In genomic region chr18:4020026-4020425, GRCh38 we compare ENCODE assay signal across 21 cellular contexts.
A peak's percentile ranks its signal among the peaks of the same experiment; 100 is the strongest.
DNase-seq lines count a peak whose midpoint lies in the region; FAIRE-seq and TF ChIP-seq lines count a peak whose summit lies in the region.
"Had no signal": no experiment of that assay in that cellular context is flagged by ENCODE, and none has a peak within 500 bp of the region (broad histone marks: within the 10 kb centered on the region; RNA-seq: fewer than 3 reads in every experiment).

No MANE protein-coding gene starts in this region.

- H4K5ac ChIP-seq in H1 (ENCODE audit: insufficient read length, low read depth, low read length) (no peak overlapping the region), mesendoderm (ENCODE audit: low read length) (no peak overlapping the region)

- H3K27ac ChIP-seq in HUES64 (ENCODE audit: low read depth, low read length) (peak overlapping the region; percentile 75; the same call in 1 of the 2 replicates), H1 (ENCODE audit: low read depth, low read length) (no peak overlapping the region), mesendoderm (ENCODE audit: low read depth, low read length) (no peak overlapping the region)
- H3K27ac ChIP-seq: PC-9, SJCRH30 had no signal

- H4K8ac ChIP-seq in H1 (ENCODE audit: extremely low read depth, insufficient read depth, low read length) = no peak overlapping the region
- H4K8ac ChIP-seq in mesendoderm (ENCODE audit: low read depth, low read length) = no peak overlapping the region

- no peak overlapping the region for H3K4me2 ChIP-seq in H1 (ENCODE audit: insufficient read depth in 1 of 2, low read depth in 2 of 2, low read length in 2 of 2)
- H3K4me2 ChIP-seq in mesendoderm (ENCODE audit: low read length) = no peak overlapping the region
- H3K4me2 ChIP-seq: PC-9 had no signal

- H2BK15ac ChIP-seq in H1 (ENCODE audit: low read length) (no peak overlapping the region), mesendoderm (replicated peaks; ENCODE audit: low read depth) (no peak overlapping the region)

- H3K4me3 ChIP-seq in HUES64 (ENCODE audit: low read length) = no peak overlapping the region
- H3K4me3 ChIP-seq in H1 (ENCODE audit: extremely low read depth in 1 of 4, insufficient read depth in 2 of 4, low read depth in 3 of 4, low read length in 4 of 4) = no peak overlapping the region
- no peak overlapping the region for H3K4me3 ChIP-seq in mesendoderm (ENCODE audit: low read length)
- H3K4me3 ChIP-seq: HAP-1, PC-9, SJCRH30 had no signal

- H3K79me1 ChIP-seq in H1 (ENCODE audit: low read depth, low read length) (no peaks in the 10 kb centered on the region; the same call in 1 of the 2 replicates), mesendoderm (ENCODE audit: low read length) (no peaks in the 10 kb centered on the region)

- TF ChIP-seq RAD21 in H1 (IDR thresholded peaks at IDR 0.05 in 1 of 2, conservative IDR thresholded peaks at IDR 0.05 in 1 of 2; ENCODE audit: low read depth in 2 of 2, low read length in 2 of 2) = no peak

- peaks cover 40% of the 10 kb centered on the region for H3K4me1 ChIP-seq in HUES64 (ENCODE audit: insufficient read depth, low read length)
- H3K4me1 ChIP-seq in H1 (replicated peaks in 1 of 4; ENCODE audit: control insufficient read depth in 3 of 4, insufficient read depth in 4 of 4, low read length in 3 of 4) = peaks cover 0 to 17% (median 3%) of the 10 kb centered on the region in 4 experiments; a peak in 5 of 7 replicates
- H3K4me1 ChIP-seq in mesendoderm (ENCODE audit: control insufficient read depth, low read depth, low read length) = no peaks in the 10 kb centered on the region
- H3K4me1 ChIP-seq: HAP-1, SJCRH30 had no signal

- H3K9me3 ChIP-seq in HUES64 (ENCODE audit: insufficient read depth, low read depth, low read length) (0 out of 2 replicates have a peak, but pooled peaks cover 3% of the 10 kb centered on the region), H1 (ENCODE audit: insufficient read depth in 2 of 2, low read depth in 1 of 2, low read length in 1 of 2) (no peaks in the 10 kb centered on the region)
- H3K9me3 ChIP-seq: SJCRH30 had no signal

- FAIRE-seq in H1 (lab: Jason Lieb, UNC) = no peak
- FAIRE-seq: D721Med had no signal

- WGBS in HUES64 = 73% methylated on average over 3 of the region's 5 CpGs
- WGBS in H1 (ENCODE audit: extremely low coverage in 1 of 2, insufficient coverage in 1 of 2, insufficient read length in 1 of 2, insufficient replicate concordance in 2 of 2, low coverage in 1 of 2, low lambda C conversion rate in 2 of 2, missing lambda C conversion rate in 1 of 2), 2 experiments = 77% methylated on average over 5 of the region's 5 CpGs; no CpG with 5 or more reads in 1 of the 2 experiments
- no CpG with 5 or more reads among the region's 5 CpGs for WGBS in mesendoderm (ENCODE audit: extremely low coverage, insufficient coverage, low lambda C conversion rate)

- CTCF ChIA-PET in H1 (lab: Charles Lee; ENCODE audit: partially characterized antibody) = no interaction called here

- H2AFZ ChIP-seq in H1 (ENCODE audit: low read length) = no peak overlapping the region
- H2AFZ ChIP-seq: PC-9 had no signal

- TF ChIP-seq EP300 in H1 (IDR thresholded peaks at IDR 0.05; ENCODE audit: borderline replicate concordance in 1 of 2, low read depth in 2 of 2, low read length in 2 of 2) = no peak

- DNase-seq in ELF-1 (ENCODE audit: low read depth, low spot score) = peak; percentile 69
- DNase-seq in H1 (ENCODE audit: low read depth in 1 of 2, low spot score in 2 of 2) = peak in 1 of 2 experiments; percentile 5
- DNase-seq in mesendoderm = peak; percentile 54
- DNase-seq in NCI-H69 (lab: John Stamatoyannopoulos, UW) = no peak
- DNase-seq in COR-L47 (lab: John Stamatoyannopoulos, UW) = no peak
- no peak for DNase-seq in GDM1 (lab: John Stamatoyannopoulos, UW)
- DNase-seq: EL, HFFc6, NCI-H1092, NCI-H1417 treated with DMSO at 0.1 percent for 48 hours, NCI-H1694 treated with DMSO at 0.1 percent for 48 hours, NCI-H2081, NCI-H2171, NCI-H226, NCI-H524, NCI-H774, PC-9, SJCRH30 had no signal

- H3K9ac ChIP-seq in HUES64 (ENCODE audit: low read depth, low read length) (no peak overlapping the region), H1 (replicated peaks in 1 of 4; ENCODE audit: extremely low read depth in 1 of 4, low read depth in 3 of 4, low read length in 3 of 4) (no peak overlapping the region), mesendoderm (ENCODE audit: low read length) (no peak overlapping the region)

- TF ChIP-seq CTCF in H1 (IDR thresholded peaks at IDR 0.05; ENCODE audit: control extremely low read depth in 1 of 3, insufficient read depth in 1 of 3, low read depth in 1 of 3, low read length in 3 of 3) = no peak

- H3K23me2 ChIP-seq in H1 (ENCODE audit: low read depth, low read length) = no peaks in the 10 kb centered on the region

- H2BK5ac ChIP-seq in H1 (ENCODE audit: low read depth, low read length) (no peak overlapping the region), mesendoderm (ENCODE audit: low read length) (no peak overlapping the region)

- H3K14ac ChIP-seq in H1 (ENCODE audit: insufficient read length) = no peak overlapping the region

- H3K36me3 ChIP-seq in HUES64 (ENCODE audit: insufficient read depth, low read length) (no peaks in the 10 kb centered on the region), H1 (ENCODE audit: control insufficient read depth in 2 of 4, insufficient read depth in 4 of 4, low read length in 3 of 4) (peaks cover 0 to 3% (median 1%) of the 10 kb centered on the region in 4 experiments; a peak in 1 of 8 replicates), mesendoderm (ENCODE audit: control insufficient read depth, insufficient read depth, low read length) (no peaks in the 10 kb centered on the region)
- H3K36me3 ChIP-seq: HAP-1, SJCRH30 had no signal

- no peak overlapping the region for H4K91ac ChIP-seq in H1 (replicated peaks; ENCODE audit: insufficient read length, low read length)

- POLR2A ChIA-PET in H1 (lab: Charles Lee; ENCODE audit: partially characterized antibody) = no interaction called here

- no peak overlapping the region for H2BK12ac ChIP-seq in H1 (ENCODE audit: low read depth, low read length)

- H3K4ac ChIP-seq in H1 (replicated peaks; ENCODE audit: insufficient read length, low read depth, low read length) = no peak overlapping the region
- H3K4ac ChIP-seq in mesendoderm (ENCODE audit: low read depth, low read length) = no peak overlapping the region

- no peak overlapping the region for H3K56ac ChIP-seq in H1 (replicated peaks; ENCODE audit: insufficient read length, low read depth, low read length)
- no peak overlapping the region for H3K56ac ChIP-seq in mesendoderm (ENCODE audit: low read length)

- 0 out of 2 replicates have a peak overlapping the region, but pooled peaks have one; percentile 13 for H2BK20ac ChIP-seq in H1 (ENCODE audit: low read length)

- no peaks in the 10 kb centered on the region for H3K79me2 ChIP-seq in H1 (ENCODE audit: control insufficient read depth in 1 of 2, insufficient read depth in 2 of 2, low read length in 2 of 2)
- H3K79me2 ChIP-seq in mesendoderm (ENCODE audit: control insufficient read depth, insufficient read depth, low read length) = no peaks in the 10 kb centered on the region

- TF ChIP-seq POLR2A in H1 (IDR thresholded peaks at IDR 0.05; ENCODE audit: control extremely low read depth in 1 of 2, low read depth in 2 of 2, low read length in 2 of 2) = no peak

- H2BK120ac ChIP-seq in H1 (replicated peaks; ENCODE audit: low read depth, low read length) = no peak overlapping the region
- H2BK120ac ChIP-seq in mesendoderm (ENCODE audit: low read depth, low read length) = no peak overlapping the region

- H2AK5ac ChIP-seq in H1 (ENCODE audit: low read depth, low read length) = no peak overlapping the region
- no peak overlapping the region for H2AK5ac ChIP-seq in mesendoderm (ENCODE audit: low read length)

- no peaks in the 10 kb centered on the region for H4K20me1 ChIP-seq in H1 (replicated peaks in 1 of 2; ENCODE audit: control insufficient read depth in 1 of 2, insufficient read depth in 2 of 2, low read length in 2 of 2)

- H3K23ac ChIP-seq in H1 (ENCODE audit: insufficient read length) (no peak overlapping the region), mesendoderm (ENCODE audit: low read length) (no peak overlapping the region)

- H3K27me3 ChIP-seq in HUES64 (ENCODE audit: insufficient read depth, low read length) (no peaks in the 10 kb centered on the region), H1 (replicated peaks in 1 of 4; ENCODE audit: control insufficient read depth in 3 of 4, extremely low read depth in 1 of 4, insufficient read depth in 3 of 4, low read length in 3 of 4) (no peaks in the 10 kb centered on the region), mesendoderm (ENCODE audit: insufficient read depth, low read length, poor library complexity) (no peaks in the 10 kb centered on the region)
- H3K27me3 ChIP-seq: SJCRH30 had no signal

- H3K18ac ChIP-seq in H1 (ENCODE audit: extremely low read depth, low read length) (no peak overlapping the region), mesendoderm (ENCODE audit: low read length) (peak overlapping the region; percentile 18)

TF ChIP-seq in H1, 55 proteins besides CTCF, POLR2A, EP300 and RAD21:
- TF ChIP-seq SP1 (IDR thresholded peaks at IDR 0.05; ENCODE audit: low read depth, low read length) = 0 out of 2 replicates have a peak, but pooled peaks have one; percentile 52
- TF ChIP-seq CHD2 (IDR thresholded peaks at IDR 0.05; ENCODE audit: low read length) = no peak

Comparison
In these comparisons a context has a peak if more than half of its experiments do, and no peak if none do; other contexts are left out.
1. DNase-seq: peak in ELF-1 (single experiment) and mesendoderm (single experiment); none in NCI-H69 (single experiment), COR-L47 (single experiment) and GDM1 (single experiment).